ENCODE assay signal across 5 cellular contexts in genomic region chr22:18893775-18894174, GRCh38. TPM values are rescaled to one million over a fixed set of nuclear protein-coding genes. Genes with fewer than 3 reads are reported as not detected.
"Had no signal": no experiment of that assay in that cellular context is flagged by ENCODE, and none has a peak within 500 bp of the region (broad histone marks: within the 10 kb centered on the region; RNA-seq: fewer than 3 reads in every experiment).

No MANE protein-coding gene starts in this region.

RNA-seq across cellular contexts. Expression of gene PRODH, which starts 42.3 kb away (rescaled TPM):
- total RNA-seq: natural killer cell; natural killer cell treated with Interleukin-12 subunit alpha and Interleukin-12 subunit beta and Interleukin-15 and Interleukin-18, amount 100 ng/mL, for 72 hours; osteoblast; pulmonary artery endothelial cell had no signal
- polyA plus RNA-seq: smooth muscle cell had no signal
